Comparison of ENCODE assay signal across 10 cellular contexts in the genomic region with DNA sequence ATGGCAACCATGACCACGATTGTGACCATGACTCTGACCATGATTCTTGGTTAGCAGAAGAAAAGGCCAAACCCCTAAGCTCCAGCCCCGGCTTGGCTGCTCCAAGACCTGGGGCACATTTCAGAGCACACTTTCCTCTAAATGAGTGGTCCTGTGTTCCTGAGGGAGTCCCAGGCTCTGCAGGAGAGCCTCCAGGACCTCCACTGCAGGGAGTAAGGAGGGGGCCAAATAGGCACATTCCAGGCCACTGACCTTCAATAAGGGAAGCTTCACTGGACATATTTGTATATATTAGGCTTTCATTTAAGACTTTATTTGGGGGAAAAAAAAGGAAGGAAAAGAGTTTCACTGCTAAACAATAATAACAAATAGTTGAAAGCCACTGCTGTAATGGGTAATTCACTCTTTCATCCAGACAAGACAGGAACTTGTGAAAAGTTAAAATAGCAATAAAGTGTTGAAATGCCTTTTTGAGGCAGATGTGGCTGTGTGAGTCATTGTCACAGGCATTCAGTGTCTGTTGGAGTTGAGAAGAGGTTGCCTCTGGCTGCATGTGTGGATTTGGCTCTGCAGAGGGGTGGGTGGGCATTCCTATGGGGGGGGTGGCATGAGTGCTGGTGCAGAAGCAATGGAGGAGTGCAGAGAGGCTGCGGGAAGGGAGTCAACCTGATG.
A peak's percentile ranks its signal among the peaks of the same experiment; 100 is the strongest.
DNase-seq lines count a peak whose midpoint lies in the region; ATAC-seq, FAIRE-seq and TF ChIP-seq lines count a peak whose summit lies in the region.
"Had no signal": no experiment of that assay in that cellular context is flagged by ENCODE, and none has a peak within 500 bp of the region (broad histone marks: within the 10 kb centered on the region; RNA-seq: fewer than 3 reads in every experiment).

No MANE protein-coding gene starts in this region.

- ATAC-seq in lung (ENCODE audit: insufficient read depth, low FRiP score) (peak; percentile 47), HG02885 (IDR thresholded peaks at IDR 0.05; ENCODE audit: poor library complexity, unreplicated experiment) (no peak), GM21526 (IDR thresholded peaks at IDR 0.05; ENCODE audit: low FRiP score, unreplicated experiment) (no peak), HG02623 (IDR thresholded peaks at IDR 0.05; ENCODE audit: unreplicated experiment) (no peak)

- no peaks in the 10 kb centered on the region for H4K20me1 ChIP-seq in astrocyte (ENCODE audit: insufficient read depth, low read length)

- 67 to 74% methylated on average over 3 of the region's 3 CpGs for WGBS in lung, 2 donors

- peaks cover 29% of the 10 kb centered on the region for H3K4me1 ChIP-seq in astrocyte (ENCODE audit: insufficient read depth, low read length)
- peaks cover 0 to 6% of the 10 kb centered on the region in 2 donors for H3K4me1 ChIP-seq in lung (ENCODE audit: control insufficient read depth in 2 of 2, insufficient read depth in 2 of 2, low read length in 2 of 2)

- POLR2A ChIA-PET in AG04449 (lab: Yijun Ruan, JAX) = interaction anchor here (1.9 kb wide), 1 partner anchor 11 kb away, joined by 7 read pairs; no protein-coding TSS in a partner anchor

- no peaks in the 10 kb centered on the region for H3K27me3 Mint-ChIP-seq in astrocyte (ENCODE audit: low read depth, unreplicated experiment)

- peak; percentile 75 for DNase-seq in AG04449 (ENCODE audit: low read depth, low spot score)
- DNase-seq in HTR-8/SVneo (ENCODE audit: insufficient read length, low spot score) = peak; percentile 61
- peak; percentile 89 for DNase-seq in astrocyte (ENCODE audit: low read depth)
- DNase-seq in lung (ENCODE audit: low spot score) = no peak
- no peak for DNase-seq in activated CD8-positive, alpha-beta memory T cell treated with anti-CD3 and anti-CD28 coated beads for 24 hours
- DNase-seq: DMS79, NCI-H2081 had no signal

- H3K9ac ChIP-seq in astrocyte (ENCODE audit: low read length) = peak overlapping the region; percentile 42

- H3K9me3 Mint-ChIP-seq in astrocyte (ENCODE audit: unreplicated experiment) = peaks cover 21% of the 10 kb centered on the region

- no peak overlapping the region for H3K4me3 ChIP-seq in AG04449 (ENCODE audit: low read depth, low read length)
- H3K4me3 ChIP-seq in astrocyte (ENCODE audit: insufficient read depth, low read depth, low read length) = no peak overlapping the region
- no peak overlapping the region for H3K4me3 ChIP-seq in lung

- FAIRE-seq in HTR-8/SVneo (lab: Jason Lieb, UNC) (no peak), astrocyte (lab: Jason Lieb, UNC) (no peak)

- peak overlapping the region; percentile 97 for H3K27ac Mint-ChIP-seq in astrocyte (ENCODE audit: unreplicated experiment)

- peaks cover 12% of the 10 kb centered on the region for H3K9me3 ChIP-seq in astrocyte (ENCODE audit: insufficient read depth, low read depth, low read length)
- H3K9me3 ChIP-seq in lung (ENCODE audit: control insufficient read depth in 2 of 2, insufficient read depth in 1 of 2, low read length in 1 of 2) = peaks cover 0 to 6% of the 10 kb centered on the region in 2 donors

- no peaks in the 10 kb centered on the region for H3K36me3 ChIP-seq in astrocyte (ENCODE audit: insufficient read depth, low read length)
- peaks cover 0 to 2% of the 10 kb centered on the region in 2 donors for H3K36me3 ChIP-seq in lung (ENCODE audit: control insufficient read depth in 2 of 2, insufficient read depth in 2 of 2, low read length in 2 of 2)

- H3K4me3 Mint-ChIP-seq in astrocyte (ENCODE audit: unreplicated experiment) = peak overlapping the region; percentile 28

- H3K27ac ChIP-seq in astrocyte (ENCODE audit: low read depth, low read length) = peak overlapping the region; percentile 72
- no peak overlapping the region for H3K27ac ChIP-seq in lung (ENCODE audit: low read depth in 1 of 2, low read length in 1 of 2)

- no peak overlapping the region for H2AFZ ChIP-seq in astrocyte (ENCODE audit: low read depth, low read length)

- H3K79me2 ChIP-seq in astrocyte (ENCODE audit: insufficient read depth, low read length) = no peaks in the 10 kb centered on the region

- TF ChIP-seq CTCF in AG04449 (IDR thresholded peaks at IDR 0.05; ENCODE audit: insufficient read depth, low read length, missing control alignments) (no peak), astrocyte (IDR thresholded peaks at IDR 0.05; ENCODE audit: insufficient read depth, low read depth, low read length) (no peak), lung (IDR thresholded peaks at IDR 0.05; ENCODE audit: control extremely low read depth, extremely low read depth) (no peak)

- H3K27me3 ChIP-seq in astrocyte (ENCODE audit: insufficient read depth, low read length) = no peaks in the 10 kb centered on the region
- H3K27me3 ChIP-seq in lung (ENCODE audit: control insufficient read depth, insufficient read depth) = no peaks in the 10 kb centered on the region

- H3K4me1 Mint-ChIP-seq in astrocyte (ENCODE audit: low read depth, unreplicated experiment) = peaks cover 35% of the 10 kb centered on the region

- CTCF ChIA-PET in AG04449 (lab: Yijun Ruan, JAX) = interaction anchor here (1.0 to 1.3 kb wide), 2 partner anchors 15 to 234 kb away, joined by 3 read pairs; no protein-coding TSS in a partner anchor

- H3K36me3 Mint-ChIP-seq in astrocyte (ENCODE audit: low read depth, unreplicated experiment) = peaks cover 22% of the 10 kb centered on the region

- peak overlapping the region; percentile 75 for H3K4me2 ChIP-seq in astrocyte (ENCODE audit: low read length)

Comparison
In these comparisons a context has a peak if more than half of its experiments do, and no peak if none do; other contexts are left out.
1. DNase-seq: peak in AG04449 (single experiment), HTR-8/SVneo (single experiment) and astrocyte (single experiment); none in lung (single experiment) and activated CD8-positive, alpha-beta memory T cell treated with anti-CD3 and anti-CD28 coated beads for 24 hours (single experiment).